Comparison of ENCODE assay signal across 8 cellular contexts in genomic region chr17:64418506-64419339, GRCh38. TPM values are rescaled to one million over a fixed set of nuclear protein-coding genes. Genes with fewer than 3 reads are reported as not detected.
DNase-seq lines count a peak whose midpoint lies in the region; ATAC-seq, FAIRE-seq and TF ChIP-seq lines count a peak whose summit lies in the region.

No MANE protein-coding gene starts in this region.

- intact Hi-C loops in PC-3 (cut with micrococcal nuclease) = loop anchor here (1.0 kb wide), 2 partner anchors 97 to 111 kb away; no protein-coding TSS in a partner anchor
- intact Hi-C loops in dendritic cell treated with granulocyte-macrophage colony-stimulating factor and Interleukin-4, amounts not matched to agents 40 ng/mL and 50 ng/mL, for 4 days (cut with micrococcal nuclease) = loop anchor here (1.0 to 5.0 kb wide), 3 partner anchors 36 to 111 kb away; no protein-coding TSS in a partner anchor

- H3K36me3 ChIP-seq in DND-41 (ENCODE audit: insufficient read depth, low read length) (no peaks in the 10 kb centered on the region), PC-3 (ENCODE audit: low read depth, low read length) (no peaks in the 10 kb centered on the region)

- H4K20me1 ChIP-seq in DND-41 (ENCODE audit: insufficient read depth, low read length) (no peaks in the 10 kb centered on the region), PC-3 (ENCODE audit: low read length) (no peaks in the 10 kb centered on the region)

- H2AFZ ChIP-seq in DND-41 (ENCODE audit: low read depth, low read length) = peak overlapping the region; percentile 33; the same call in 1 of the 2 replicates
- no peak overlapping the region for H2AFZ ChIP-seq in PC-3 (ENCODE audit: low read length)

- no peak for TF ChIP-seq POLR2A in GM12892 (IDR thresholded peaks at IDR 0.05; ENCODE audit: low read depth, low read length)

- DNase-seq in DND-41 (peak; percentile 31), LHCN-M2 (ENCODE audit: low read depth) (peak; percentile 86), PC-3 (peak; percentile 87), lung microvascular endothelial cell (ENCODE audit: low read depth in 2 of 2) (peak; percentile 80 to 85), GM12892 (ENCODE audit: insufficient read length) (no peak)
- no peak for DNase-seq in activated naive CD4-positive, alpha-beta T cell (lab: John Stamatoyannopoulos, UW)

- no peak overlapping the region for H3K4me3 ChIP-seq in DND-41 (ENCODE audit: low read depth in 1 of 2, low read length in 2 of 2)
- H3K4me3 ChIP-seq in PC-3 (ENCODE audit: low read length) = no peak overlapping the region

- peak overlapping the region; percentile 25 for H3K27ac Mint-ChIP-seq in dendritic cell treated with granulocyte-macrophage colony-stimulating factor and Interleukin-4, amounts not matched to agents 40 ng/mL and 50 ng/mL, for 4 days

- peaks cover 25% of the 10 kb centered on the region for H3K4me1 Mint-ChIP-seq in dendritic cell treated with granulocyte-macrophage colony-stimulating factor and Interleukin-4, amounts not matched to agents 40 ng/mL and 50 ng/mL, for 4 days (ENCODE audit: low read depth)

- no peak overlapping the region for H3K4me3 Mint-ChIP-seq in dendritic cell treated with granulocyte-macrophage colony-stimulating factor and Interleukin-4, amounts not matched to agents 40 ng/mL and 50 ng/mL, for 4 days

- H3K9me3 Mint-ChIP-seq in dendritic cell treated with granulocyte-macrophage colony-stimulating factor and Interleukin-4, amounts not matched to agents 40 ng/mL and 50 ng/mL, for 4 days = no peaks in the 10 kb centered on the region

- H3K36me3 Mint-ChIP-seq in dendritic cell treated with granulocyte-macrophage colony-stimulating factor and Interleukin-4, amounts not matched to agents 40 ng/mL and 50 ng/mL, for 4 days (ENCODE audit: low read depth) = peaks cover under 1% of the 10 kb centered on the region

- H3F3A ChIP-seq in PC-3 (ENCODE audit: low read length, unreplicated experiment) = no peaks in the 10 kb centered on the region

- BruUV-seq in PC-3 (replicated peaks; lab: Mats Ljungman, UMichigan) = no TSS peak

- no peaks in the 10 kb centered on the region for H3K9me2 ChIP-seq in PC-3 (replicated peaks; ENCODE audit: low read length)

- H3K4me1 ChIP-seq in DND-41 (ENCODE audit: insufficient read depth, low read length) (no peaks in the 10 kb centered on the region; the same call in 1 of the 2 replicates), PC-3 (ENCODE audit: insufficient read depth, low read length) (peaks cover 1% of the 10 kb centered on the region)

- FAIRE-seq in GM12892 (lab: Jason Lieb, UNC) = no peak

- H3K79me2 ChIP-seq in DND-41 (ENCODE audit: insufficient read depth, low read length) (no peaks in the 10 kb centered on the region), PC-3 (ENCODE audit: low read length) (no peaks in the 10 kb centered on the region)

- peak; percentile 79 for TF ChIP-seq CTCF in DND-41 (IDR thresholded peaks at IDR 0.05; ENCODE audit: borderline replicate concordance, extremely low read depth, low read length, poor library complexity, severe bottlenecking)
- peak; percentile 84 for TF ChIP-seq CTCF in PC-3 (conservative IDR thresholded peaks at IDR 0.05; ENCODE audit: low read depth, low read length)

- no peaks in the 10 kb centered on the region for H3K27me3 ChIP-seq in DND-41 (ENCODE audit: insufficient read depth, low read length, poor library complexity)
- no peaks in the 10 kb centered on the region for H3K27me3 ChIP-seq in PC-3 (ENCODE audit: low read length)

- no peaks in the 10 kb centered on the region for H3K9me3 ChIP-seq in DND-41 (ENCODE audit: insufficient read depth, low read length, severe bottlenecking)
- no peaks in the 10 kb centered on the region for H3K9me3 ChIP-seq in PC-3 (ENCODE audit: low read length)

- CTCF ChIA-PET in PC-3 (lab: Charles Lee) = interaction anchor here (0.6 to 2.6 kb wide), 16 partner anchors 37 to 402 kb away, joined by 3 to 52 read pairs (median 5); partner anchors contain the start of gene POLG2

- H3K4me2 ChIP-seq in DND-41 (ENCODE audit: insufficient read depth, low read length) (no peak overlapping the region), PC-3 (ENCODE audit: low read length) (peak overlapping the region; percentile 50)

- ATAC-seq in DND-41 (ENCODE audit: insufficient read depth, low read depth) (peak; percentile 76), PC-3 (peak; percentile 47), HG03521 (IDR thresholded peaks at IDR 0.05; ENCODE audit: unreplicated experiment) (no peak)

- H3K27ac ChIP-seq in DND-41 (ENCODE audit: low read length) (no peak overlapping the region), PC-3 (ENCODE audit: low read length) (peak overlapping the region; percentile 44)

- H3K27me3 Mint-ChIP-seq in dendritic cell treated with granulocyte-macrophage colony-stimulating factor and Interleukin-4, amounts not matched to agents 40 ng/mL and 50 ng/mL, for 4 days = no peaks in the 10 kb centered on the region

- POLR2A ChIA-PET in PC-3 (lab: Charles Lee; ENCODE audit: unreplicated experiment) = interaction anchor here (0.6 kb wide), 2 partner anchors 12 to 87 kb away, joined by 9 to 18 read pairs; no protein-coding TSS in a partner anchor

- H3K9ac ChIP-seq in DND-41 (ENCODE audit: low read depth, low read length) (no peak overlapping the region), PC-3 (ENCODE audit: low read length) (peak overlapping the region; percentile 28; the same call in 1 of the 2 replicates)

RNA-seq across cellular contexts. Expression of gene PECAM1, which starts 28.1 kb away (rescaled TPM):
- total RNA-seq in LHCN-M2 (2014; rRNA removed) (0.19 and 0.46 TPM in 2 replicates), PC-3 (2014; rRNA removed) (2.3 and 2.4 TPM in 2 replicates), lung microvascular endothelial cell (395 and 423 TPM in 2 replicates)
- 0.05 TPM for polyA plus RNA-seq in LHCN-M2 (2012)
- 1.3 TPM for polyA plus RNA-seq in GM12892 (2012; ENCODE audit: missing spikeins)

RNA-seq across cellular contexts. Expression of gene MILR1, which starts 30.2 kb away (rescaled TPM):
- total RNA-seq in LHCN-M2 (2014; rRNA removed) = 36.8 and 52.6 TPM in 2 replicates
- 10.1 TPM for polyA plus RNA-seq in LHCN-M2 (2012)
- total RNA-seq in PC-3 (2014; rRNA removed) = 10.1 and 13.3 TPM in 2 replicates
- 0.60 and 0.65 TPM in 2 replicates for total RNA-seq in lung microvascular endothelial cell
- 0.76 TPM for polyA plus RNA-seq in GM12892 (2012; ENCODE audit: missing spikeins)

Comparison
In these comparisons a context has a peak if more than half of its experiments do, and no peak if none do; other contexts are left out.
1. DNase-seq: peak in DND-41 (single experiment), LHCN-M2 (single experiment), PC-3 (single experiment) and lung microvascular endothelial cell (2 of 2); none in GM12892 (single experiment) and activated naive CD4-positive, alpha-beta T cell (0 of 4).
2. RNA of gene PECAM1, which starts 28.1 kb away (total RNA-seq): 395 to 423 TPM in lung microvascular endothelial cell; 2.3 to 2.4 TPM in PC-3 and 0.19 to 0.46 TPM in LHCN-M2; every median in the first group is over 100 times any median in the second.